In the genomic region with DNA sequence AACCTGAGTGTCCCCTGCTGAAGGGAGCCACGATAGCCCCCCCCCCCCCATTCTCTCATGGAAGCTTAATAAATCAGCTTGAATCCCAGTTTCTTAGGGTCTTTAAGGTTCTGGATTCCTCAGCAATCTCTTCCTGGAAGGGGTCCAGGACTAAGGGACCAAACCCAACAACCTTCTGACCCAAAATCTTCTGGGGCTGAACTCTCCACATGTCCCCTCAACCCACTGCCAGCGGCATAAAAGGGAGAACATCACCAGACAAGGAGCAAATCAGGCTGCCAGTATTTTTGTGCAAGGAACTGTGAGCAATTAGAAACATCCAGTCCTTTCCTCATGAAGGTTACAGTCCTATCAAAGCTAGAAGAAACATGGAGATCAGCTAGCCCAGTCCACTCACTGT, we compare ENCODE assay signal across 8 cellular contexts. TPM values are rescaled to one million over a fixed set of nuclear protein-coding genes. Genes with fewer than 3 reads are reported as not detected.
"Had no signal": no experiment of that assay in that cellular context is flagged by ENCODE, and none has a peak within 500 bp of the region (broad histone marks: within the 10 kb centered on the region; RNA-seq: fewer than 3 reads in every experiment).

No MANE protein-coding gene starts in this region.

- H3K27ac ChIP-seq: GM23248 had no signal

- H3K4me3 Mint-ChIP-seq: HFFc6 had no signal

- H3K4me3 ChIP-seq: GM23248, HAP-1 had no signal

- H3K9me3 ChIP-seq: HAP-1 had no signal

- H2AFZ ChIP-seq: GM23248 had no signal

- ATAC-seq: HCT116 had no signal

- H3K4me1 ChIP-seq: HAP-1 had no signal

- H3K27ac Mint-ChIP-seq: HFFc6 had no signal

- H3K9me3 Mint-ChIP-seq: HFFc6 had no signal

- H3K36me3 ChIP-seq: HAP-1 had no signal

- DNase-seq: GM23248, H7, HFFc6, IMR-90 had no signal

- H3K9ac ChIP-seq: GM23248 had no signal

RNA-seq across cellular contexts. Expression of a gene that starts 12.7 kb away (rescaled TPM):
- total RNA-seq: GM23248, H4, H7, HFFc6, HT-29, IMR-90 had no signal

RNA-seq across cellular contexts. Expression of a gene that starts 29.4 kb away (rescaled TPM):
- total RNA-seq: GM23248, H4, H7, HFFc6, HT-29, IMR-90 had no signal

RNA-seq across cellular contexts. Expression of a gene that starts 43.6 kb away (rescaled TPM):
- total RNA-seq: GM23248, H4, H7, HFFc6, HT-29, IMR-90 had no signal
